Comparison of ENCODE assay signal across 8 cellular contexts in the genomic region with DNA sequence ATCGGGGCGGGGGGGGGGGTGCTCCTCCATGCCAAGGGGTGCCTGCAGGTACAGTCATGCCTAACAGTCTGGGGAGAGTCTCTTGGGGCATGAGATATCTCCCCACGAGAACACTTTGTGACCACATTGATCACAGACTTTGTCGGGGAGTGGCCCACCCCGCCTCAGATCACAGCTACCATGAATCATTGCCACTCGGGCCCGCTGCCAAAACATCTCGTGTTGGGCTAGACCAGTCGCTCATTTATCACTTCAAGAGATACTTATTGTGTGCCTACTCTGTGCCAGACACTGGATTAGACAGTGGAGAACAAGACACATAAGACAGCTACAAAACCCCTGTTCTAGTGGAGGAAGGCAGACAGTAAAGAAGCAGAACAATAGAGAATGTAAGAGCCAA.
DNase-seq lines count a peak whose midpoint lies in the region; ATAC-seq, FAIRE-seq and TF ChIP-seq lines count a peak whose summit lies in the region.

No MANE protein-coding gene starts in this region.

- H2AFZ ChIP-seq in astrocyte (ENCODE audit: low read depth, low read length) (no peak overlapping the region), neuronal stem cell (ENCODE audit: low read length) (no peak overlapping the region)

- H3K36me3 Mint-ChIP-seq in astrocyte (ENCODE audit: low read depth, unreplicated experiment): peaks cover 20% of the 10 kb centered on the region

- H4K8ac ChIP-seq in neuronal stem cell (ENCODE audit: low read depth, low read length): no peak overlapping the region

- ATAC-seq in HG03280 (IDR thresholded peaks at IDR 0.05; ENCODE audit: unreplicated experiment) (no peak), GM18858 (IDR thresholded peaks at IDR 0.05; ENCODE audit: unreplicated experiment) (no peak), HG03342 (IDR thresholded peaks at IDR 0.05; ENCODE audit: unreplicated experiment) (no peak)

- H3K4me3 Mint-ChIP-seq in astrocyte (ENCODE audit: unreplicated experiment): no peak overlapping the region

- H3K36me3 ChIP-seq in astrocyte (ENCODE audit: insufficient read depth, low read length) (no peaks in the 10 kb centered on the region), neuronal stem cell (replicated peaks in 1 of 2; ENCODE audit: control insufficient read depth in 2 of 2, insufficient read depth in 2 of 2, low read length in 2 of 2) (peaks cover 5 to 11% of the 10 kb centered on the region in 2 donors)

- H3K27ac ChIP-seq in astrocyte (ENCODE audit: low read depth, low read length) (no peak overlapping the region), neuronal stem cell (replicated peaks; ENCODE audit: low read length) (no peak overlapping the region)

- WGBS in neuronal stem cell (ENCODE audit: extremely low coverage in 2 of 2, insufficient read length in 2 of 2, insufficient replicate concordance in 1 of 2), 2 donors: no CpG with 5 or more reads among the region's 9 CpGs

- no peak for TF ChIP-seq CTCF in AG10803 (conservative IDR thresholded peaks at IDR 0.05; ENCODE audit: low read length)
- TF ChIP-seq CTCF in astrocyte (IDR thresholded peaks at IDR 0.05; ENCODE audit: insufficient read depth, low read depth, low read length): no peak

- no peaks in the 10 kb centered on the region for H4K20me1 ChIP-seq in astrocyte (ENCODE audit: insufficient read depth, low read length)

- H3K9ac ChIP-seq in astrocyte (ENCODE audit: low read length): no peak overlapping the region
- H3K9ac ChIP-seq in neuronal stem cell (ENCODE audit: low read depth, low read length, poor library complexity): no peak overlapping the region

- peaks cover 4% of the 10 kb centered on the region for H3K9me3 Mint-ChIP-seq in astrocyte (ENCODE audit: unreplicated experiment)

- no peak overlapping the region for H3K4me3 ChIP-seq in AG10803 (ENCODE audit: low read length)
- no peak overlapping the region for H3K4me3 ChIP-seq in astrocyte (ENCODE audit: insufficient read depth, low read depth, low read length)
- no peak overlapping the region for H3K4me3 ChIP-seq in neuronal stem cell (ENCODE audit: low read length in 2 of 2)

- H3K79me1 ChIP-seq in neuronal stem cell (ENCODE audit: low read depth, low read length): no peaks in the 10 kb centered on the region

- H2BK5ac ChIP-seq in neuronal stem cell (ENCODE audit: low read length): no peak overlapping the region

- peak overlapping the region; percentile 33 for H3K18ac ChIP-seq in neuronal stem cell (ENCODE audit: low read length)

- no peak overlapping the region for H2BK120ac ChIP-seq in neuronal stem cell (ENCODE audit: low read depth, low read length)

- H3K9me3 ChIP-seq in astrocyte (ENCODE audit: insufficient read depth, low read depth, low read length): no peaks in the 10 kb centered on the region
- H3K9me3 ChIP-seq in neuronal stem cell (replicated peaks in 1 of 2; ENCODE audit: control insufficient read depth in 2 of 2, insufficient read depth in 1 of 2, low read depth in 1 of 2, low read length in 2 of 2): no peaks in the 10 kb centered on the region

- peak overlapping the region; percentile 13 for H2AK5ac ChIP-seq in neuronal stem cell (ENCODE audit: low read depth, low read length)

- no peak for FAIRE-seq in astrocyte (lab: Jason Lieb, UNC)

- H3K4me2 ChIP-seq in astrocyte (ENCODE audit: low read length): peak overlapping the region; percentile 4
- H3K4me2 ChIP-seq in neuronal stem cell (ENCODE audit: insufficient read depth, low read length, poor library complexity, severe bottlenecking): no peak overlapping the region

- no peak overlapping the region for H3K27ac Mint-ChIP-seq in astrocyte (ENCODE audit: unreplicated experiment)

- H3K4me1 ChIP-seq in astrocyte (ENCODE audit: insufficient read depth, low read length) (peaks cover 11% of the 10 kb centered on the region), neuronal stem cell (ENCODE audit: control insufficient read depth in 2 of 2, insufficient read depth in 1 of 2, low read depth in 1 of 2, low read length in 2 of 2) (peaks cover 0 to 1% of the 10 kb centered on the region in 2 donors)

- no peak overlapping the region for H3K14ac ChIP-seq in neuronal stem cell (ENCODE audit: low read length)

- DNase-seq in AG10803 (ENCODE audit: low read depth): peak; percentile 49
- peak; percentile 80 for DNase-seq in NCI-H226
- DNase-seq in astrocyte (ENCODE audit: low read depth): peak; percentile 71
- DNase-seq in neuronal stem cell (ENCODE audit: low spot score): no peak
- no peak for DNase-seq in effector CD4-positive, alpha-beta T cell

- no peak overlapping the region for H2BK15ac ChIP-seq in neuronal stem cell (ENCODE audit: low read length)

- no peaks in the 10 kb centered on the region for H3K79me2 ChIP-seq in astrocyte (ENCODE audit: insufficient read depth, low read length)

- no peak overlapping the region for H4K91ac ChIP-seq in neuronal stem cell (ENCODE audit: low read depth, low read length, poor library complexity)

- no peak overlapping the region for H3K4ac ChIP-seq in neuronal stem cell (ENCODE audit: low read length)

- H3K4me1 Mint-ChIP-seq in astrocyte (ENCODE audit: low read depth, unreplicated experiment): peaks cover 6% of the 10 kb centered on the region

- no peak overlapping the region for H3K23ac ChIP-seq in neuronal stem cell (ENCODE audit: low read depth, low read length, poor library complexity)

- H2BK12ac ChIP-seq in neuronal stem cell (ENCODE audit: low read length): no peak overlapping the region

- H3K27me3 ChIP-seq in astrocyte (ENCODE audit: insufficient read depth, low read length): no peaks in the 10 kb centered on the region
- H3K27me3 ChIP-seq in neuronal stem cell (ENCODE audit: control insufficient read depth in 3 of 3, insufficient read depth in 3 of 3, low read depth in 1 of 3, low read length in 3 of 3): peaks cover 0 to 2% (median 0%) of the 10 kb centered on the region in 3 experiments

- H3K27me3 Mint-ChIP-seq in astrocyte (ENCODE audit: low read depth, unreplicated experiment): no peaks in the 10 kb centered on the region

Comparison
In these comparisons a context has a peak if more than half of its experiments do, and no peak if none do; other contexts are left out.
1. DNase-seq: peak in AG10803 (single experiment), NCI-H226 (single experiment) and astrocyte (single experiment); none in neuronal stem cell (single experiment) and effector CD4-positive, alpha-beta T cell (single experiment).